In genomic region chr1:31955917-31956736, GRCh38 we compare ENCODE assay signal across 8 cellular contexts. TPM values are rescaled to one million over a fixed set of nuclear protein-coding genes. Genes with fewer than 3 reads are reported as not detected.
DNase-seq lines count a peak whose midpoint lies in the region; ATAC-seq lines count a peak whose summit lies in the region.

No MANE protein-coding gene starts in this region.

- H3K36me3 ChIP-seq in urinary bladder (ENCODE audit: insufficient read depth) = no peaks in the 10 kb centered on the region

- H3K4me1 ChIP-seq in urinary bladder (ENCODE audit: insufficient read depth) = no peaks in the 10 kb centered on the region

- WGBS in urinary bladder = 46% methylated on average over 11 of the region's 11 CpGs

- H3K27ac ChIP-seq in urinary bladder (ENCODE audit: low read depth) = peak overlapping the region; percentile 87

- ATAC-seq in GM18511 (IDR thresholded peaks at IDR 0.05; ENCODE audit: unreplicated experiment) = peak; percentile 75
- peak; percentile 63 for ATAC-seq in HG03045 (IDR thresholded peaks at IDR 0.05; ENCODE audit: unreplicated experiment)

- intact Hi-C loops in posterior vena cava (cut with DNase I) = no loop called here

- no peak overlapping the region for H3K4me3 ChIP-seq in urinary bladder (ENCODE audit: low read depth, low read length)

- DNase-seq in SIG-M5 (lab: John Stamatoyannopoulos, UW) (peak; percentile 81), glomerular endothelial cell (ENCODE audit: extremely low read depth, low read depth, low spot score) (peak; percentile 90), posterior vena cava (ENCODE audit: low spot score) (peak; percentile 92), DMS114 treated with DMSO at 0.1 percent for 48 hours (lab: John Stamatoyannopoulos, UW; ENCODE audit: unreplicated experiment) (no peak)
- peak; percentile 72 for DNase-seq in activated gamma-delta T cell treated with anti-CD3 and anti-CD28 coated beads, Interleukin-2, amount 50 U/mL, for 16 hours (ENCODE audit: low read depth)

RNA-seq across cellular contexts. Expression of gene PTP4A2, which starts 18.0 kb away (rescaled TPM):
- total RNA-seq in glomerular endothelial cell (129 and 141 TPM in 2 replicates), posterior vena cava (100 to 1,000 TPM; 259 to 375 TPM), urinary bladder (462 TPM)
- 118 TPM for polyA plus RNA-seq in urinary bladder

RNA-seq across cellular contexts. Expression of gene KHDRBS1, which starts 57.5 kb away (rescaled TPM):
- total RNA-seq in glomerular endothelial cell (86.4 and 128 TPM in 2 replicates), posterior vena cava (10 to 100 TPM; 68.8 to 71.5 TPM), urinary bladder (84.8 TPM)
- 85.0 TPM for polyA plus RNA-seq in urinary bladder
